Comparison of ENCODE assay signal across 8 cellular contexts in the genomic region with DNA sequence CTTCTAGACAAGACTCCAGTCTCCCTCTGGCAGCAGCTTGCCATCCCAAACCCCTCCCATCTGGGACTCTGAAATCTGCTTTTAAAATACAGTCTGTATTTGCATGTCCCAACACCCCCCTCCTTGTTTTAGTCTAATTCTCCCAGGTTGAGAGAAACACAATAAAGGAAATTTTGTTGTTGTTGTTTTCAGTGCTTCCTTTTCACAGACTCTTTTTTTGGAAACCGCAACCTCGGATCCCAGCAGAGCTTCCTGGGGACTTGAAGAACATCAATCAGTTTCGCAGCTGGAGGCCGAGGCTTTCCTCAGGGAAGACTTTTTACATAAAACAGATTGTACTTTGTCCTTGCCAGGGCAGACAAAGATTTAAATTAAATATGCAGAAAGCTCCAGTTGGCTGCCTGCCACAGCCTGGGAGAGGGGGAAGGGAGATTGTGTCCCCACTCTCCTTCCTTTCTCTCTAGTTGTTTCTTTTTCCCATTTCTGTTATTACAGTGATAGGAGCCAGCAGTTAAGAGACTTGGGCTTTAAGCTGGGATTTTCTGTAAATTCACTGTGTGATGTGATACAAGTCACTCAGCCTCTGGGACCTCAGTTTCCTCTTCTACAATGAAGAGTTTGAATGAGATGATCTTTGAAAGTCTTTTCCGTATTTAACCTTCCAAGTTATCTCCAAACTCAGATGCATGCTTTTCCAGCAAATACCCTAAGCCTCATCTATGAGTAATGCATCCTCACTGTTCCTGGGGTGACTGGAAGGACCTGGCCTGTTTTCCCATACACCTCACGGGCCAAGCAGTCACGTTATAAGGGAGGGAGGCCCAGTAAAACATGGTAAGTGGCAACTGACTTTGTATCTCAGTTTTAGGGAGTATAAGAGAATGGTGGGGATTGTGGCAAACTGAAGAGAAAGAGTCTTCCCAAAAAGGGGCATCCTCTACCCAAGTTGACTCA.
DNase-seq lines count a peak whose midpoint lies in the region; ATAC-seq and TF ChIP-seq lines count a peak whose summit lies in the region.

No MANE protein-coding gene starts in this region.

- no peaks in the 10 kb centered on the region for H3K9me3 ChIP-seq in fibroblast of lung (ENCODE audit: control insufficient read depth, insufficient read depth, low read depth, low read length)
- no peaks in the 10 kb centered on the region for H3K9me3 ChIP-seq in naive thymus-derived CD4-positive, alpha-beta T cell (ENCODE audit: control insufficient read depth in 2 of 3, low read length in 3 of 3)

- H3K36me3 Mint-ChIP-seq in naive thymus-derived CD4-positive, alpha-beta T cell: no peaks in the 10 kb centered on the region
- H3K36me3 Mint-ChIP-seq in stimulated activated memory B cell treated with anti-CD40 and anti-IgM and Interleukin-4, amounts not matched to agents 10 μg/mL and 1 μg/mL and 100 μg/mL, for 72 hours: no peaks in the 10 kb centered on the region

- TF ChIP-seq CTCF in fibroblast of lung (conservative IDR thresholded peaks at IDR 0.05 in 1 of 2, IDR thresholded peaks at IDR 0.05 in 1 of 2; ENCODE audit: low read depth in 1 of 2, low read length in 2 of 2): no peak

- peak overlapping the region; percentile 28 for H3K4me2 ChIP-seq in fibroblast of lung (ENCODE audit: extremely low read depth, insufficient read depth, low read length)

- no peak overlapping the region for H2AFZ ChIP-seq in fibroblast of lung (ENCODE audit: low read length)

- no peaks in the 10 kb centered on the region for H3K79me2 ChIP-seq in fibroblast of lung (ENCODE audit: control insufficient read depth, insufficient read depth, low read length)

- CTCF ChIA-PET in naive thymus-derived CD4-positive, alpha-beta T cell (lab: Charles Lee): interaction anchor here (0.7 kb wide), 1 partner anchor 85 kb away, joined by 3 read pairs; no protein-coding TSS in a partner anchor

- POLR2A ChIA-PET in naive thymus-derived CD4-positive, alpha-beta T cell (lab: Charles Lee): no interaction called here

- H3K27me3 Mint-ChIP-seq in naive thymus-derived CD4-positive, alpha-beta T cell: no peaks in the 10 kb centered on the region
- H3K27me3 Mint-ChIP-seq in stimulated activated memory B cell treated with anti-CD40 and anti-IgM and Interleukin-4, amounts not matched to agents 10 μg/mL and 1 μg/mL and 100 μg/mL, for 72 hours: no peaks in the 10 kb centered on the region

- intact Hi-C loops in naive thymus-derived CD4-positive, alpha-beta T cell (cut with micrococcal nuclease): no loop called here

- peak; percentile 41 for DNase-seq in EH (ENCODE audit: low read depth)
- peak; percentile 69 for DNase-seq in NCI-H82 (lab: John Stamatoyannopoulos, UW)
- peak; percentile 76 to 91 for DNase-seq in fibroblast of lung (ENCODE audit: low read depth in 2 of 2)
- DNase-seq in non-pigmented ciliary epithelial cell (ENCODE audit: low read depth): peak; percentile 28
- no peak for DNase-seq in NCI-H748 (lab: John Stamatoyannopoulos, UW; ENCODE audit: unreplicated experiment)
- DNase-seq in NCI-H2029 treated with DMSO at 0.1 percent for 48 hours (lab: John Stamatoyannopoulos, UW): no peak
- DNase-seq in naive thymus-derived CD4-positive, alpha-beta T cell: no peak

- H3K27ac ChIP-seq in fibroblast of lung (ENCODE audit: insufficient read depth, low read length): no peak overlapping the region
- no peak overlapping the region for H3K27ac ChIP-seq in naive thymus-derived CD4-positive, alpha-beta T cell (ENCODE audit: low read depth, low read length)

- no peak for ATAC-seq in naive thymus-derived CD4-positive, alpha-beta T cell
- ATAC-seq in stimulated activated memory B cell treated with anti-CD40 and anti-IgM and Interleukin-4, amounts not matched to agents 10 μg/mL and 1 μg/mL and 100 μg/mL, for 72 hours: no peak

- no peak overlapping the region for H3K9ac ChIP-seq in fibroblast of lung (ENCODE audit: insufficient read depth, low read length)

- no peaks in the 10 kb centered on the region for H4K20me1 ChIP-seq in fibroblast of lung (ENCODE audit: control insufficient read depth, extremely low read depth, insufficient read depth, low read length)

- no peaks in the 10 kb centered on the region for H3K27me3 ChIP-seq in fibroblast of lung (ENCODE audit: control insufficient read depth, insufficient read depth, low read length)
- H3K27me3 ChIP-seq in naive thymus-derived CD4-positive, alpha-beta T cell (ENCODE audit: control insufficient read depth in 2 of 2, insufficient read depth in 2 of 2, low read length in 2 of 2): no peaks in the 10 kb centered on the region

- no peak overlapping the region for H3K27ac Mint-ChIP-seq in naive thymus-derived CD4-positive, alpha-beta T cell
- no peak overlapping the region for H3K27ac Mint-ChIP-seq in stimulated activated memory B cell treated with anti-CD40 and anti-IgM and Interleukin-4, amounts not matched to agents 10 μg/mL and 1 μg/mL and 100 μg/mL, for 72 hours

- no peaks in the 10 kb centered on the region for H3K9me3 Mint-ChIP-seq in naive thymus-derived CD4-positive, alpha-beta T cell
- no peaks in the 10 kb centered on the region for H3K9me3 Mint-ChIP-seq in stimulated activated memory B cell treated with anti-CD40 and anti-IgM and Interleukin-4, amounts not matched to agents 10 μg/mL and 1 μg/mL and 100 μg/mL, for 72 hours

- H3K36me3 ChIP-seq in fibroblast of lung (ENCODE audit: control insufficient read depth, insufficient read depth, low read length): no peaks in the 10 kb centered on the region
- no peaks in the 10 kb centered on the region for H3K36me3 ChIP-seq in naive thymus-derived CD4-positive, alpha-beta T cell (ENCODE audit: control insufficient read depth in 2 of 3, insufficient read depth in 3 of 3, low read length in 3 of 3)

- H3K4me1 ChIP-seq in fibroblast of lung (ENCODE audit: control insufficient read depth, extremely low read depth, insufficient read depth, low read length): peaks cover 18% of the 10 kb centered on the region
- H3K4me1 ChIP-seq in naive thymus-derived CD4-positive, alpha-beta T cell (ENCODE audit: control insufficient read depth in 2 of 2, insufficient read depth in 2 of 2, low read length in 2 of 2): no peaks in the 10 kb centered on the region

- H3K4me3 Mint-ChIP-seq in naive thymus-derived CD4-positive, alpha-beta T cell: no peak overlapping the region
- no peak overlapping the region for H3K4me3 Mint-ChIP-seq in stimulated activated memory B cell treated with anti-CD40 and anti-IgM and Interleukin-4, amounts not matched to agents 10 μg/mL and 1 μg/mL and 100 μg/mL, for 72 hours

- no peak overlapping the region for H3K4me3 ChIP-seq in fibroblast of lung (replicated peaks in 1 of 4; ENCODE audit: control extremely low read depth in 1 of 4, insufficient read depth in 1 of 4, low read depth in 3 of 4, low read length in 4 of 4)
- no peak overlapping the region for H3K4me3 ChIP-seq in naive thymus-derived CD4-positive, alpha-beta T cell (ENCODE audit: low read length)

- H3K4me1 Mint-ChIP-seq in naive thymus-derived CD4-positive, alpha-beta T cell: peaks cover 0 to 6% (median 0%) of the 10 kb centered on the region in 7 donors
- H3K4me1 Mint-ChIP-seq in stimulated activated memory B cell treated with anti-CD40 and anti-IgM and Interleukin-4, amounts not matched to agents 10 μg/mL and 1 μg/mL and 100 μg/mL, for 72 hours: peaks cover 24% of the 10 kb centered on the region

Comparison
In these comparisons a context has a peak if more than half of its experiments do, and no peak if none do; other contexts are left out.
1. DNase-seq: peak in EH (single experiment), NCI-H82 (single experiment), fibroblast of lung (2 of 2) and non-pigmented ciliary epithelial cell (single experiment); none in NCI-H748 (single experiment), NCI-H2029 treated with DMSO at 0.1 percent for 48 hours (single experiment) and naive thymus-derived CD4-positive, alpha-beta T cell (0 of 9).